21 cellular contexts compared by ENCODE assay signal in the genomic region with DNA sequence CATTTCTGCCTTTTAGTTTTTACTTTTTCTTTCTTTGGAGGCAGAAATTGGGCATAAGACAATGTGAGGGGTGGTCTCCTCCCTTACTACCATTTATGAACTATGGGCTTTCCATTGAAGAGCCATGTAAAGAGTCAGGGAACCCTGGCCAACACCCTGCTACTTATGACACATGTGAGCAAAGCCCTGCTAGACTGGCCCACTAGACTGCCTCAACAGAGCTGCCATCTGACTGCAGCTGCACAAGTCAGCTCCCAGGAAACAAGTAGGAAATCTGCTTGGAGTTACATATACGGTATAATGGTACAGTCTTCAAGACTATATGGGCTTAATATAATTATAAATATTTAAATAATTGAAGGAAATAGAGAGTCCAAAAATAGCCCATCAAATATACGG.
DNase-seq lines count a peak whose midpoint lies in the region; ATAC-seq, FAIRE-seq and TF ChIP-seq lines count a peak whose summit lies in the region.
"Had no signal": no experiment of that assay in that cellular context is flagged by ENCODE, and none has a peak within 500 bp of the region (broad histone marks: within the 10 kb centered on the region; RNA-seq: fewer than 3 reads in every experiment).

No MANE protein-coding gene starts in this region.

- POLR2A ChIA-PET in HepG2 (lab: Yijun Ruan, JAX) = no interaction called here

- 36% methylated on average over 2 of the region's 2 CpGs for WGBS in HepG2 (ENCODE audit: low lambda C conversion rate)
- 54% methylated on average over 2 of the region's 2 CpGs for WGBS in right lobe of liver (ENCODE audit: insufficient coverage, low coverage, low lambda C conversion rate, missing lambda C conversion rate)
- WGBS in esophagus muscularis mucosa = 81% methylated on average over 2 of the region's 2 CpGs

- H3K9me3 ChIP-seq in HepG2 (ENCODE audit: low read length) (peaks cover 47% of the 10 kb centered on the region), right lobe of liver (no peaks in the 10 kb centered on the region), esophagus muscularis mucosa (no peaks in the 10 kb centered on the region)
- H3K9me3 ChIP-seq: A549, BLaER1 had no signal

- TF ChIP-seq POLR2A in HepG2 (IDR thresholded peaks at IDR 0.05; ENCODE audit: insufficient read depth in 1 of 2, low read depth in 2 of 2, low read length in 2 of 2) (no peak), right lobe of liver (IDR thresholded peaks at IDR 0.05) (no peak), esophagus muscularis mucosa (IDR thresholded peaks at IDR 0.05; ENCODE audit: low read depth) (no peak)

- no peaks in the 10 kb centered on the region for H4K20me1 ChIP-seq in HepG2 (ENCODE audit: insufficient read depth, low read length)
- H4K20me1 ChIP-seq: BLaER1 had no signal

- no peak for FAIRE-seq in HepG2 (lab: Jason Lieb, UNC)
- FAIRE-seq in RCC 7860 (lab: Jason Lieb, UNC) = no peak
- FAIRE-seq: A549, D721Med, G401.6, GM12891 had no signal

- TF ChIP-seq EP300 in HepG2 (IDR thresholded peaks at IDR 0.05; ENCODE audit: low read depth in 2 of 2, low read length in 2 of 2) (no peak), HepG2 (CRISPR knock-in tag; IDR thresholded peaks at IDR 0.05; ENCODE audit: borderline replicate concordance) (no peak), esophagus muscularis mucosa (IDR thresholded peaks at IDR 0.05) (no peak)

- DNase-seq in HepG2 (ENCODE audit: low spot score) = peak; percentile 63
- no peak for DNase-seq in right lobe of liver
- peak; percentile 21 for DNase-seq in RCC 7860 (ENCODE audit: low spot score)
- DNase-seq in posterior vena cava (ENCODE audit: low spot score) = peak; percentile 32
- no peak for DNase-seq in esophagus muscularis mucosa (ENCODE audit: extremely low spot score)
- DNase-seq in NK-92 treated with Interleukin-12 subunit alpha and Interleukin-12 subunit beta, amount 100 ng/mL, for 24 hours (lab: John Stamatoyannopoulos, UW) = no peak
- no peak for DNase-seq in NCI-H345 (lab: John Stamatoyannopoulos, UW)
- DNase-seq: AML-193; CD4-positive, alpha-beta memory T cell; GOT3; H7; HFFc6; KBM-7 had no signal

- no peak for TF ChIP-seq RAD21 in HepG2 (CRISPR knock-in tag; IDR thresholded peaks at IDR 0.05)

- ATAC-seq in HepG2 (peak; percentile 94), right lobe of liver (no peak)
- ATAC-seq: A549, HCT116 had no signal

- peak overlapping the region; percentile 63 for H3K4me2 ChIP-seq in HepG2 (ENCODE audit: low read depth, low read length)
- H3K4me2 ChIP-seq: A549, BLaER1 had no signal

- H3K36me3 ChIP-seq in HepG2 (replicated peaks in 1 of 2; ENCODE audit: control insufficient read depth in 1 of 2, insufficient read depth in 2 of 2, low read length in 2 of 2) (no peaks in the 10 kb centered on the region), right lobe of liver (no peaks in the 10 kb centered on the region), esophagus muscularis mucosa (no peaks in the 10 kb centered on the region)
- H3K36me3 ChIP-seq: BLaER1 had no signal

- no peak overlapping the region for H2AFZ ChIP-seq in HepG2 (ENCODE audit: low read length)

- TF ChIP-seq CTCF in HepG2 (CRISPR knock-in tag; IDR thresholded peaks at IDR 0.05) (no peak), right lobe of liver (IDR thresholded peaks at IDR 0.05) (no peak), esophagus muscularis mucosa (IDR thresholded peaks at IDR 0.05) (no peak)

- H3K9ac ChIP-seq in HepG2 (ENCODE audit: insufficient read depth, low read depth, low read length) = 0 out of 2 replicates have a peak overlapping the region, but pooled peaks have one; percentile 15
- H3K9ac ChIP-seq: BLaER1 had no signal

- no TSS peak for BruUV-seq in HepG2 (replicated peaks; lab: Mats Ljungman, UMichigan)

- H3K27ac ChIP-seq in HepG2 (ENCODE audit: extremely low read length, insufficient read depth, low read length) = peak overlapping the region; percentile 65
- no peak overlapping the region for H3K27ac ChIP-seq in right lobe of liver
- no peak overlapping the region for H3K27ac ChIP-seq in esophagus muscularis mucosa (replicated peaks in 1 of 4)
- H3K27ac ChIP-seq: 22Rv1, A549, BLaER1, HL-60 had no signal

- intact Hi-C loops in HepG2 (cut with micrococcal nuclease; ENCODE audit: unreplicated experiment) = no loop called here
- intact Hi-C loops in right lobe of liver (cut with DNase I) = no loop called here
- intact Hi-C loops in posterior vena cava (cut with DNase I) = no loop called here
- intact Hi-C loops in esophagus muscularis mucosa (cut with DNase I) = no loop called here

- CTCF ChIA-PET in HepG2 (lab: Yijun Ruan, JAX; ENCODE audit: low intra/inter-chr PET ratio, low total read pairs) = no interaction called here

- peaks cover 15% of the 10 kb centered on the region; the same call in 1 of the 2 replicates for H3K4me1 ChIP-seq in HepG2 (ENCODE audit: insufficient read depth, low read length)
- no peaks in the 10 kb centered on the region for H3K4me1 ChIP-seq in right lobe of liver
- no peaks in the 10 kb centered on the region for H3K4me1 ChIP-seq in esophagus muscularis mucosa
- H3K4me1 ChIP-seq: A549, BLaER1 had no signal

- H3K27me3 ChIP-seq in HepG2 (ENCODE audit: control insufficient read depth in 1 of 2, insufficient read depth in 2 of 2, low read length in 2 of 2) (no peaks in the 10 kb centered on the region; a peak in 1 of 5 replicates), right lobe of liver (no peaks in the 10 kb centered on the region), esophagus muscularis mucosa (no peaks in the 10 kb centered on the region)
- H3K27me3 ChIP-seq: BLaER1 had no signal

- H3K4me3 ChIP-seq in HepG2 (replicated peaks in 1 of 3; ENCODE audit: insufficient read depth in 1 of 3, low read depth in 2 of 3, low read length in 3 of 3) = peak overlapping the region; percentile 64 to 73 (median 72)
- H3K4me3 ChIP-seq in right lobe of liver = no peak overlapping the region
- no peak overlapping the region for H3K4me3 ChIP-seq in esophagus muscularis mucosa
- H3K4me3 ChIP-seq: A549, BLaER1 had no signal

- in situ Hi-C loops in HepG2 (cut with HindIII; ENCODE audit: extremely low pct_ligation_motif_present, low pct_unique_long_range_greater_than_20kb) = no loop called here

- peaks cover 24% of the 10 kb centered on the region for H3K79me2 ChIP-seq in HepG2 (ENCODE audit: insufficient read depth, low read length)

TF ChIP-seq in HepG2, 621 proteins besides CTCF, POLR2A, EP300 and RAD21:
- TF ChIP-seq PHB2 (IDR thresholded peaks at IDR 0.05; ENCODE audit: partially characterized antibody) (no peak), ZSCAN22 (CRISPR knock-in tag; IDR thresholded peaks at IDR 0.05) (peak; percentile 85), SALL2 (CRISPR knock-in tag; IDR thresholded peaks at IDR 0.05) (no peak), ZNF644 (CRISPR knock-in tag; IDR thresholded peaks at IDR 0.05; ENCODE audit: low read depth) (peak; percentile 88)

Comparison
In these comparisons a context has a peak if more than half of its experiments do, and no peak if none do; other contexts are left out.
1. DNase-seq: peak in HepG2 (single experiment), RCC 7860 (single experiment) and posterior vena cava (single experiment); none in right lobe of liver (0 of 3), esophagus muscularis mucosa (single experiment), NK-92 treated with Interleukin-12 subunit alpha and Interleukin-12 subunit beta, amount 100 ng/mL, for 24 hours (single experiment) and NCI-H345 (single experiment).
2. H3K4me3 ChIP-seq: peak in HepG2 (3 of 3); none in right lobe of liver (0 of 3) and esophagus muscularis mucosa (0 of 4).